Comparison of ENCODE assay signal across 27 cellular contexts in genomic region chr17:72363336-72363620, GRCh38.
DNase-seq lines count a peak whose midpoint lies in the region; FAIRE-seq and TF ChIP-seq lines count a peak whose summit lies in the region.
"Had no signal": no experiment of that assay in that cellular context is flagged by ENCODE, and none has a peak within 500 bp of the region (broad histone marks: within the 10 kb centered on the region; RNA-seq: fewer than 3 reads in every experiment).

No MANE protein-coding gene starts in this region.

- H3K23ac ChIP-seq in mesenchymal stem cell (ENCODE audit: low read length in 2 of 2), result no peak overlapping the region

- H3K4me1 ChIP-seq in PC-9 (replicated peaks; ENCODE audit: insufficient read depth), result peaks cover 37% of the 10 kb centered on the region
- H3K4me1 ChIP-seq in astrocyte (ENCODE audit: insufficient read depth, low read length), result peaks cover 39% of the 10 kb centered on the region
- H3K4me1 ChIP-seq in mesenchymal stem cell (ENCODE audit: control insufficient read depth, insufficient read depth, low read depth, low read length), result peaks cover 28% of the 10 kb centered on the region
- peaks cover 9% of the 10 kb centered on the region for H3K4me1 ChIP-seq in suprapubic skin
- H3K4me1 ChIP-seq: neural progenitor cell, right atrium auricular region had no signal

- peaks cover 29% of the 10 kb centered on the region for H3F3A ChIP-seq in PC-9 (ENCODE audit: insufficient read depth, low read depth)

- CTCF ChIA-PET in PC-9 (lab: Charles Lee), result no interaction called here

- POLR2A ChIA-PET in PC-9 (lab: Charles Lee; ENCODE audit: unreplicated experiment), result no interaction called here

- peaks cover 4% of the 10 kb centered on the region for H3K36me3 Mint-ChIP-seq in astrocyte (ENCODE audit: low read depth, unreplicated experiment)
- H3K36me3 Mint-ChIP-seq: CD14-positive monocyte, immature natural killer cell, neural progenitor cell had no signal

- peak overlapping the region in 1 of 2 experiments; percentile 23 for H2BK12ac ChIP-seq in mesenchymal stem cell (ENCODE audit: low read length in 2 of 2)

- H2BK15ac ChIP-seq in mesenchymal stem cell (ENCODE audit: low read depth, poor library complexity, severe bottlenecking), result peak overlapping the region; percentile 49

- peak overlapping the region; percentile 30 for H2AK5ac ChIP-seq in mesenchymal stem cell (ENCODE audit: low read length, severe bottlenecking)

- intact Hi-C loops in PC-9 (cut with micrococcal nuclease; ENCODE audit: unreplicated experiment), result no loop called here

- no peak overlapping the region for H3K14ac ChIP-seq in mesenchymal stem cell (ENCODE audit: low read length in 2 of 2)

- H3K27me3 Mint-ChIP-seq in astrocyte (ENCODE audit: low read depth, unreplicated experiment), result peaks cover 2% of the 10 kb centered on the region
- H3K27me3 Mint-ChIP-seq: activated CD4-positive, alpha-beta memory T cell treated with anti-CD3 and anti-CD28 coated beads, Interleukin-2, amount 10 ng/mL, durations not matched to agents 7 days and 5 days; stimulated activated naive CD8-positive, alpha-beta T cell treated with anti-CD3 and anti-CD28 coated beads, Interleukin-15, Interleukin-2, amounts not matched to agents 100 ng/mL and 50 ng/mL, for 24 hours had no signal

- H3K4me2 ChIP-seq in PC-9 (peak overlapping the region; percentile 35; the same call in 1 of the 2 replicates), astrocyte (ENCODE audit: low read length) (peak overlapping the region; percentile 71), mesenchymal stem cell (ENCODE audit: low read length, poor library complexity, severe bottlenecking) (no peak overlapping the region)
- H3K4me2 ChIP-seq: neural progenitor cell had no signal

- H3K9ac ChIP-seq in astrocyte (ENCODE audit: low read length) (peak overlapping the region; percentile 69), mesenchymal stem cell (ENCODE audit: low read length) (no peak overlapping the region)
- H3K9ac ChIP-seq: neural progenitor cell had no signal

- no peak overlapping the region for H3K4ac ChIP-seq in mesenchymal stem cell (ENCODE audit: low read depth in 1 of 2, low read length in 2 of 2)

- peaks cover 7% of the 10 kb centered on the region for H3K9me3 Mint-ChIP-seq in astrocyte (ENCODE audit: unreplicated experiment)
- H3K9me3 Mint-ChIP-seq: activated T-helper 1 cell treated with anti-CD3 and anti-CD28 coated beads, Interleukin-12 subunit alpha, Interleukin-12 subunit beta, Interleukin-2, Interleukin-4 antibody, amounts not matched to agents 30 ng/mL and 10 ng/mL and 1 ng/mL, durations not matched to agents 14 hours and 24 hours and 36 hours; neural progenitor cell had no signal

- no peaks in the 10 kb centered on the region; the same call in 1 of the 2 replicates for H3K9me3 ChIP-seq in PC-9 (ENCODE audit: insufficient read depth, low read depth)
- no peaks in the 10 kb centered on the region for H3K9me3 ChIP-seq in astrocyte (ENCODE audit: insufficient read depth, low read depth, low read length)
- H3K9me3 ChIP-seq in mesenchymal stem cell (ENCODE audit: control insufficient read depth, low read length), result no peaks in the 10 kb centered on the region
- no peaks in the 10 kb centered on the region for H3K9me3 ChIP-seq in suprapubic skin
- H3K9me3 ChIP-seq: body of pancreas, right atrium auricular region had no signal

- H3K79me2 ChIP-seq in PC-9 (ENCODE audit: low read depth), result no peaks in the 10 kb centered on the region
- H3K79me2 ChIP-seq in astrocyte (ENCODE audit: insufficient read depth, low read length), result no peaks in the 10 kb centered on the region

- TF ChIP-seq CTCF in PC-9 (conservative IDR thresholded peaks at IDR 0.05) (no peak), astrocyte (IDR thresholded peaks at IDR 0.05; ENCODE audit: insufficient read depth, low read depth, low read length) (no peak), suprapubic skin (IDR thresholded peaks at IDR 0.05) (no peak)

- TF ChIP-seq POLR2A in suprapubic skin (IDR thresholded peaks at IDR 0.05), result no peak

- peaks cover 20% of the 10 kb centered on the region for H3K4me1 Mint-ChIP-seq in astrocyte (ENCODE audit: low read depth, unreplicated experiment)
- H3K4me1 Mint-ChIP-seq: activated CD4-positive, alpha-beta memory T cell treated with anti-CD3 and anti-CD28 coated beads, Interleukin-2, amount 10 ng/mL, durations not matched to agents 7 days and 5 days; CD14-positive monocyte; immature natural killer cell; memory B cell; neural progenitor cell had no signal

- WGBS in mesenchymal stem cell, result 72% methylated on average over 4 of the region's 4 CpGs
- 69% methylated on average over 4 of the region's 4 CpGs for WGBS in suprapubic skin

- no peaks in the 10 kb centered on the region for H4K20me1 ChIP-seq in PC-9 (ENCODE audit: insufficient read depth)
- H4K20me1 ChIP-seq in astrocyte (ENCODE audit: insufficient read depth, low read length), result no peaks in the 10 kb centered on the region

- H3K27ac ChIP-seq in PC-9 (peak overlapping the region; percentile 41; the same call in 1 of the 2 replicates), astrocyte (ENCODE audit: low read depth, low read length) (peak overlapping the region; percentile 79), mesenchymal stem cell (ENCODE audit: low read length, poor library complexity, severe bottlenecking) (no peak overlapping the region), suprapubic skin (no peak overlapping the region)
- H3K27ac ChIP-seq: body of pancreas, dorsolateral prefrontal cortex, neural progenitor cell, right atrium auricular region had no signal

- H2AFZ ChIP-seq in PC-9 (no peak overlapping the region), astrocyte (ENCODE audit: low read depth, low read length) (no peak overlapping the region), mesenchymal stem cell (ENCODE audit: low read depth, low read length) (no peak overlapping the region)
- H2AFZ ChIP-seq: neural progenitor cell had no signal

- DNase-seq in PC-9, result no peak
- no peak for DNase-seq in astrocyte (ENCODE audit: low read depth)
- DNase-seq in mesenchymal stem cell, result no peak
- DNase-seq in medulla oblongata (ENCODE audit: extremely low spot score), result no peak
- no peak for DNase-seq in GDM1 (lab: John Stamatoyannopoulos, UW)
- DNase-seq in superior temporal gyrus (ENCODE audit: extremely low spot score), result no peak
- no peak for DNase-seq in suprapubic skin (ENCODE audit: low spot score in 2 of 2)
- DNase-seq: activated CD4-positive, alpha-beta memory T cell treated with anti-CD3 and anti-CD28 coated beads, Interleukin-2, amount 10 ng/mL, durations not matched to agents 7 days and 5 days; activated CD8-positive, alpha-beta memory T cell treated with anti-CD3 and anti-CD28 coated beads, Interleukin-2, amount 50 U/mL, for 48 hours; activated naive CD4-positive, alpha-beta T cell treated with Interleukin-2 at 50 U/mL for 16 hours; body of pancreas; cerebellar nuclear complex; DMS79 treated with DMSO at 0.1 percent for 48 hours; immature natural killer cell; left colon; NCI-H146; NCI-H748 treated with DMSO at 0.1 percent for 48 hours; RPMI8226; stimulated activated CD8-positive, alpha-beta memory T cell treated with anti-CD3 and anti-CD28 coated beads, Interleukin-4, amount 100 ng/mL, for 48 hours; T-helper 2 cell had no signal

- no peak overlapping the region for H4K91ac ChIP-seq in mesenchymal stem cell (ENCODE audit: low read length)

- no TSS peak for BruUV-seq in PC-9 (replicated peaks; lab: Mats Ljungman, UMichigan)

- no peaks in the 10 kb centered on the region for H3K9me2 ChIP-seq in PC-9 (ENCODE audit: insufficient read depth)

- no peak overlapping the region for H3K4me3 Mint-ChIP-seq in astrocyte (ENCODE audit: unreplicated experiment)
- H3K4me3 Mint-ChIP-seq: activated CD4-positive, alpha-beta memory T cell treated with anti-CD3 and anti-CD28 coated beads, Interleukin-2, amount 10 ng/mL, durations not matched to agents 7 days and 5 days; activated T-helper 1 cell treated with anti-CD3 and anti-CD28 coated beads, Interleukin-12 subunit alpha, Interleukin-12 subunit beta, Interleukin-2, Interleukin-4 antibody, amounts not matched to agents 30 ng/mL and 10 ng/mL and 1 ng/mL, durations not matched to agents 14 hours and 24 hours and 36 hours; CD14-positive monocyte; immature natural killer cell; memory B cell; neural progenitor cell; stimulated activated naive CD8-positive, alpha-beta T cell treated with anti-CD3 and anti-CD28 coated beads, Interleukin-15, Interleukin-2, amounts not matched to agents 100 ng/mL and 50 ng/mL, for 24 hours had no signal

- no peak overlapping the region for H4K8ac ChIP-seq in mesenchymal stem cell (ENCODE audit: low read length)

- no peak overlapping the region for H3K18ac ChIP-seq in mesenchymal stem cell (ENCODE audit: low read depth in 1 of 2, low read length in 2 of 2)

- H3K4me3 ChIP-seq in PC-9, result no peak overlapping the region
- H3K4me3 ChIP-seq in astrocyte (ENCODE audit: insufficient read depth, low read depth, low read length), result no peak overlapping the region
- no peak overlapping the region for H3K4me3 ChIP-seq in mesenchymal stem cell (ENCODE audit: insufficient read depth in 1 of 2, low read depth in 1 of 2, low read length in 2 of 2)
- H3K4me3 ChIP-seq in suprapubic skin, result no peak overlapping the region
- H3K4me3 ChIP-seq: body of pancreas, dorsolateral prefrontal cortex, neural progenitor cell, right atrium auricular region had no signal

- H2BK120ac ChIP-seq in mesenchymal stem cell (ENCODE audit: low read depth, low read length), result no peak overlapping the region

- H2BK5ac ChIP-seq in mesenchymal stem cell (ENCODE audit: low read depth, low read length, poor library complexity, severe bottlenecking), result no peak overlapping the region

- no peaks in the 10 kb centered on the region for H3K79me1 ChIP-seq in mesenchymal stem cell (replicated peaks; ENCODE audit: low read length, poor library complexity, severe bottlenecking)

- TF ChIP-seq EP300 in suprapubic skin (IDR thresholded peaks at IDR 0.05), result no peak

- FAIRE-seq in astrocyte (lab: Jason Lieb, UNC), result no peak

- H3K36me3 ChIP-seq in PC-9 (ENCODE audit: low read depth) (no peaks in the 10 kb centered on the region), astrocyte (ENCODE audit: insufficient read depth, low read length) (no peaks in the 10 kb centered on the region), mesenchymal stem cell (ENCODE audit: control insufficient read depth in 1 of 2, insufficient read depth in 2 of 2, low read depth in 1 of 2, low read length in 2 of 2) (no peaks in the 10 kb centered on the region), suprapubic skin (no peaks in the 10 kb centered on the region)
- H3K36me3 ChIP-seq: neural progenitor cell, right atrium auricular region had no signal

- no peaks in the 10 kb centered on the region for H3K27me3 ChIP-seq in PC-9 (ENCODE audit: insufficient read depth, low read depth)
- H3K27me3 ChIP-seq in astrocyte (ENCODE audit: insufficient read depth, low read length), result no peaks in the 10 kb centered on the region
- no peaks in the 10 kb centered on the region for H3K27me3 ChIP-seq in mesenchymal stem cell (ENCODE audit: control insufficient read depth in 1 of 2, insufficient read depth in 1 of 2, low read length in 2 of 2)
- H3K27me3 ChIP-seq in suprapubic skin, result peaks cover 17% of the 10 kb centered on the region
- H3K27me3 ChIP-seq: body of pancreas, neural progenitor cell, right atrium auricular region had no signal

- H3K27ac Mint-ChIP-seq in astrocyte (ENCODE audit: unreplicated experiment), result peak overlapping the region; percentile 34
- H3K27ac Mint-ChIP-seq: activated CD4-positive, alpha-beta memory T cell treated with anti-CD3 and anti-CD28 coated beads, Interleukin-2, amount 10 ng/mL, durations not matched to agents 7 days and 5 days; activated T-helper 1 cell treated with anti-CD3 and anti-CD28 coated beads, Interleukin-12 subunit alpha, Interleukin-12 subunit beta, Interleukin-2, Interleukin-4 antibody, amounts not matched to agents 30 ng/mL and 10 ng/mL and 1 ng/mL, durations not matched to agents 14 hours and 24 hours and 36 hours; immature natural killer cell; memory B cell; neural progenitor cell; stimulated activated naive CD8-positive, alpha-beta T cell treated with anti-CD3 and anti-CD28 coated beads, Interleukin-15, Interleukin-2, amounts not matched to agents 100 ng/mL and 50 ng/mL, for 24 hours had no signal

Comparison
In these comparisons a context has a peak if more than half of its experiments do, and no peak if none do; other contexts are left out.
1. H3K27ac ChIP-seq: peak in PC-9 (single experiment) and astrocyte (single experiment); none in mesenchymal stem cell (single experiment) and suprapubic skin (single experiment).